15 cellular contexts compared by ENCODE assay signal in genomic region chr22:35611891-35612576, GRCh38. TPM values are rescaled to one million over a fixed set of nuclear protein-coding genes. Genes with fewer than 3 reads are reported as not detected.
DNase-seq lines count a peak whose midpoint lies in the region; ATAC-seq, FAIRE-seq and TF ChIP-seq lines count a peak whose summit lies in the region.
"Had no signal": no experiment of that assay in that cellular context is flagged by ENCODE, and none has a peak within 500 bp of the region (broad histone marks: within the 10 kb centered on the region; RNA-seq: fewer than 3 reads in every experiment).

No MANE protein-coding gene starts in this region.

- H3K9me2 ChIP-seq in SK-N-SH = no peaks in the 10 kb centered on the region

- DNase-seq in HepG2 (ENCODE audit: low spot score) (no peak), right lobe of liver (no peak), Panc1 (ENCODE audit: low read depth, low spot score) (no peak), right atrium auricular region (ENCODE audit: low spot score) (no peak), retina (no peak), SK-N-SH (no peak)
- no peak for DNase-seq in stimulated activated CD8-positive, alpha-beta memory T cell treated with anti-CD3 and anti-CD28 coated beads, Interleukin-4, amount 100 ng/mL, for 48 hours
- DNase-seq: activated T-cell treated with anti-CD3 and anti-CD28 coated beads, Interleukin-2, amount 50 U/mL, for 24 hours; CD4-positive, CD25-positive, alpha-beta regulatory T cell; H7; MG63 had no signal

- H3F3A ChIP-seq in SK-N-SH (replicated peaks; ENCODE audit: insufficient read depth) = no peaks in the 10 kb centered on the region

- no peak for TF ChIP-seq RAD21 in HepG2 (CRISPR knock-in tag; IDR thresholded peaks at IDR 0.05)
- no peak for TF ChIP-seq RAD21 in SK-N-SH (IDR thresholded peaks at IDR 0.05; ENCODE audit: low read length)

- CTCF ChIA-PET in HepG2 (lab: Yijun Ruan, JAX; ENCODE audit: low intra/inter-chr PET ratio, low total read pairs) (no interaction called here), Panc1 (lab: Charles Lee) (interaction anchor here (0.6 kb wide), 1 partner anchor 8 kb away, joined by 3 read pairs; no protein-coding TSS in a partner anchor), SK-N-SH (lab: Yijun Ruan, JAX) (interaction anchor here (0.7 to 1.7 kb wide), 4 partner anchors 9 to 454 kb away, joined by 3 to 6 read pairs (median 4); no protein-coding TSS in a partner anchor)

- H4K20me1 ChIP-seq in HepG2 (ENCODE audit: insufficient read depth, low read length) = no peaks in the 10 kb centered on the region
- H4K20me1 ChIP-seq in SK-N-SH (ENCODE audit: insufficient read depth) = no peaks in the 10 kb centered on the region

- POLR2A ChIA-PET in HepG2 (lab: Yijun Ruan, JAX) (interaction anchor here (1.7 kb wide), 1 partner anchor 9 kb away, joined by 5 read pairs; no protein-coding TSS in a partner anchor), Panc1 (lab: Charles Lee) (interaction anchor here (0.6 kb wide), 1 partner anchor 417 kb away, joined by 11 read pairs; the partner anchor contains the start of gene RBFOX2), SK-N-SH (lab: Yijun Ruan, JAX) (interaction anchor here (0.9 kb wide), 1 partner anchor 9 kb away, joined by 3 read pairs; no protein-coding TSS in a partner anchor)

- H3K27ac ChIP-seq in HepG2 (ENCODE audit: extremely low read length, insufficient read depth, low read length) (no peak overlapping the region), right lobe of liver (no peak overlapping the region), Panc1 (ENCODE audit: low read length) (peak overlapping the region; percentile 96), right atrium auricular region (peak overlapping the region; percentile 89 to 92), SK-N-SH (ENCODE audit: low read depth in 2 of 2, low read length in 1 of 2) (no peak overlapping the region)

- ATAC-seq in HepG2 (peak; percentile 51), right lobe of liver (no peak), Panc1 (0 out of 2 replicates have a peak, but pooled peaks have one; percentile 15), HG03135 (IDR thresholded peaks at IDR 0.05; ENCODE audit: unreplicated experiment) (no peak)

- H3K4me1 ChIP-seq in HepG2 (ENCODE audit: insufficient read depth, low read length) (peaks cover 50% of the 10 kb centered on the region), right lobe of liver (no peaks in the 10 kb centered on the region), Panc1 (ENCODE audit: control insufficient read depth, insufficient read depth, low read length) (peaks cover 25% of the 10 kb centered on the region), right atrium auricular region (peaks cover 0 to 42% of the 10 kb centered on the region in 2 donors), SK-N-SH (ENCODE audit: control insufficient read depth in 1 of 2, insufficient read depth in 2 of 2, low read depth in 1 of 2, low read length in 1 of 2) (peaks cover 0 to 27% of the 10 kb centered on the region in 2 experiments; a peak in 1 of 4 replicates)

- intact Hi-C loops in HepG2 (cut with micrococcal nuclease; ENCODE audit: unreplicated experiment) (no loop called here), right lobe of liver (cut with DNase I) (no loop called here), Panc1 (cut with micrococcal nuclease; ENCODE audit: unreplicated experiment) (no loop called here)

- no TSS peak for BruUV-seq in HepG2 (replicated peaks; lab: Mats Ljungman, UMichigan)
- BruUV-seq in Panc1 (replicated peaks; lab: Mats Ljungman, UMichigan) = no TSS peak

- H3K9me3 ChIP-seq in HepG2 (ENCODE audit: low read length) = no peaks in the 10 kb centered on the region
- no peaks in the 10 kb centered on the region for H3K9me3 ChIP-seq in right lobe of liver
- no peaks in the 10 kb centered on the region for H3K9me3 ChIP-seq in Panc1 (ENCODE audit: control insufficient read depth, insufficient read depth, low read depth, low read length)
- H3K9me3 ChIP-seq in right atrium auricular region = no peaks in the 10 kb centered on the region
- no peaks in the 10 kb centered on the region for H3K9me3 ChIP-seq in SK-N-SH
- H3K9me3 ChIP-seq: MG63 had no signal

- peak overlapping the region in 1 of 3 experiments; percentile 5; a peak in 1 of 6 replicates for H3K4me3 ChIP-seq in HepG2 (replicated peaks in 1 of 3; ENCODE audit: insufficient read depth in 1 of 3, low read depth in 2 of 3, low read length in 3 of 3)
- H3K4me3 ChIP-seq in right lobe of liver = no peak overlapping the region
- no peak overlapping the region for H3K4me3 ChIP-seq in Panc1 (ENCODE audit: low read depth in 2 of 2, low read length in 2 of 2)
- H3K4me3 ChIP-seq in right atrium auricular region = peak overlapping the region; percentile 39 to 55
- no peak overlapping the region for H3K4me3 ChIP-seq in SK-N-SH (ENCODE audit: low read depth in 2 of 2, low read length in 1 of 2)
- H3K4me3 ChIP-seq: MG63 had no signal

- H3K4me2 ChIP-seq in HepG2 (ENCODE audit: low read depth, low read length) (peak overlapping the region; percentile 84), SK-N-SH (no peak overlapping the region)

- H3K27me3 ChIP-seq in HepG2 (ENCODE audit: control insufficient read depth in 1 of 2, insufficient read depth in 2 of 2, low read length in 2 of 2) (peaks cover 0 to 11% of the 10 kb centered on the region in 2 experiments; a peak in 2 of 5 replicates), right lobe of liver (no peaks in the 10 kb centered on the region), Panc1 (ENCODE audit: control insufficient read depth, insufficient read depth, low read length) (no peaks in the 10 kb centered on the region), right atrium auricular region (no peaks in the 10 kb centered on the region), SK-N-SH (ENCODE audit: insufficient read depth) (no peaks in the 10 kb centered on the region; the same call in 1 of the 2 replicates)
- H3K27me3 ChIP-seq: MG63 had no signal

- TF ChIP-seq POLR2A in HepG2 (IDR thresholded peaks at IDR 0.05; ENCODE audit: insufficient read depth in 1 of 2, low read depth in 2 of 2, low read length in 2 of 2) (no peak), right lobe of liver (IDR thresholded peaks at IDR 0.05) (no peak)

- FAIRE-seq in HepG2 (lab: Jason Lieb, UNC) = no peak
- FAIRE-seq: frontal cortex, keratinocyte had no signal

- TF ChIP-seq EP300 in HepG2 (IDR thresholded peaks at IDR 0.05; ENCODE audit: low read depth in 2 of 2, low read length in 2 of 2) (no peak), HepG2 (CRISPR knock-in tag; IDR thresholded peaks at IDR 0.05; ENCODE audit: borderline replicate concordance) (no peak), SK-N-SH (IDR thresholded peaks at IDR 0.05; ENCODE audit: borderline replicate concordance in 1 of 2, low read depth in 1 of 2, low read length in 1 of 2) (no peak)

- H3K79me2 ChIP-seq in HepG2 (ENCODE audit: insufficient read depth, low read length) (no peaks in the 10 kb centered on the region), SK-N-SH (ENCODE audit: insufficient read depth) (no peaks in the 10 kb centered on the region)

- in situ Hi-C loops in HepG2 (cut with HindIII; ENCODE audit: extremely low pct_ligation_motif_present, low pct_unique_long_range_greater_than_20kb) (no loop called here), Panc1 (cut with HindIII; ENCODE audit: low pct_unique_long_range_greater_than_20kb, low sequenced_read_pairs) (no loop called here)

- 23% methylated on average over 8 of the region's 8 CpGs for WGBS in HepG2 (ENCODE audit: low lambda C conversion rate)
- WGBS in right lobe of liver (ENCODE audit: insufficient coverage, low coverage, low lambda C conversion rate, missing lambda C conversion rate) = 52% methylated on average over 7 of the region's 8 CpGs
- 84% methylated on average over 8 of the region's 8 CpGs for WGBS in SK-N-SH (ENCODE audit: low lambda C conversion rate)

- no peaks in the 10 kb centered on the region for H3K36me3 ChIP-seq in HepG2 (replicated peaks in 1 of 2; ENCODE audit: control insufficient read depth in 1 of 2, insufficient read depth in 2 of 2, low read length in 2 of 2)
- H3K36me3 ChIP-seq in right lobe of liver = no peaks in the 10 kb centered on the region
- H3K36me3 ChIP-seq in Panc1 (ENCODE audit: control insufficient read depth, insufficient read depth, low read length) = no peaks in the 10 kb centered on the region
- H3K36me3 ChIP-seq in right atrium auricular region = peaks cover 74% of the 10 kb centered on the region
- H3K36me3 ChIP-seq in SK-N-SH (replicated peaks in 1 of 2; ENCODE audit: control insufficient read depth in 1 of 2, insufficient read depth in 2 of 2, low read length in 1 of 2) = no peaks in the 10 kb centered on the region
- H3K36me3 ChIP-seq: MG63 had no signal

- H3K9ac ChIP-seq in HepG2 (ENCODE audit: insufficient read depth, low read depth, low read length) = no peak overlapping the region
- H3K9ac ChIP-seq in SK-N-SH = no peak overlapping the region

- TF ChIP-seq CTCF in HepG2 (CRISPR knock-in tag; IDR thresholded peaks at IDR 0.05) (no peak), right lobe of liver (IDR thresholded peaks at IDR 0.05) (no peak), Panc1 (IDR thresholded peaks at IDR 0.05) (no peak), right atrium auricular region (IDR thresholded peaks at IDR 0.05) (no peak), SK-N-SH (IDR thresholded peaks at IDR 0.05) (no peak)

- no peak overlapping the region for H2AFZ ChIP-seq in HepG2 (ENCODE audit: low read length)
- H2AFZ ChIP-seq in SK-N-SH (ENCODE audit: low read depth) = no peak overlapping the region

RNA-seq across cellular contexts. Expression of gene MB, which starts 5.1 kb away (rescaled TPM):
- total RNA-seq in HepG2 (2016; rRNA removed; fragmentation: Illumina TruSeq; extraction: Trizol) (not detected in 2 replicates), right lobe of liver (10 to 100 TPM in 1 of 6 experiments, 1 to 10 TPM in 3, under 1 TPM in 2; 0.61 to 10.2 (median 1.3) TPM), Panc1 (2021; ENCODE audit: unreplicated experiment) (17.3 TPM), right atrium auricular region (1,000 to 10,000 TPM; 6,650 to 9,762 TPM)
- not detected in 2 replicates for total RNA-seq in HepG2 (2016; cell fraction: cytosol; rRNA removed; fragmentation: Illumina TruSeq; extraction: Trizol; ENCODE audit: low read depth)
- not detected in 2 replicates for total RNA-seq in HepG2 (2016; cell fraction: insoluble cytoplasmic fraction; rRNA removed; fragmentation: Illumina TruSeq; extraction: Trizol)
- not detected in 2 replicates for total RNA-seq in HepG2 (2016; cell fraction: membrane; rRNA removed; fragmentation: Illumina TruSeq; extraction: Trizol)
- not detected in 2 replicates for total RNA-seq in HepG2 (2016; cell fraction: nucleus; rRNA removed; fragmentation: Illumina TruSeq; extraction: Trizol)
- polyA plus RNA-seq in HepG2 (2011; rRNA removed) (0.07 TPM in 2 replicates), SK-N-SH (2012; rRNA removed) (0.86 and 0.95 TPM in 2 replicates)
- 0.09 and 0.13 TPM in 2 replicates for polyA plus RNA-seq in HepG2 (2011; cell fraction: cytosol; rRNA removed)
- polyA plus RNA-seq in HepG2 (2011; cell fraction: nucleus; rRNA removed) = not detected in 2 replicates
- not detected in 2 replicates for polyA plus RNA-seq in HepG2 (2012)
- not detected in 2 replicates for polyA plus RNA-seq in HepG2 (2016; cell fraction: cytosol; fragmentation: Illumina TruSeq; extraction: Trizol; ENCODE audit: low read depth)
- not detected in 2 replicates for polyA plus RNA-seq in HepG2 (2016; cell fraction: insoluble cytoplasmic fraction; fragmentation: Illumina TruSeq; extraction: Trizol; ENCODE audit: low read depth)
- not detected in 2 replicates for polyA plus RNA-seq in HepG2 (2016; cell fraction: membrane; fragmentation: Illumina TruSeq; extraction: Trizol; ENCODE audit: low read depth)
- not detected in 2 replicates for polyA plus RNA-seq in HepG2 (2016; cell fraction: nucleus; fragmentation: Illumina TruSeq; extraction: Trizol; ENCODE audit: insufficient read depth, low read depth)
- polyA minus RNA-seq in HepG2 (2011; rRNA and poly(A)+ RNA removed; ENCODE audit: low replicate concordance) = 4.6 TPM in 1 of 2 replicates, not detected in the other
- polyA minus RNA-seq in HepG2 (2011; cell fraction: cytosol; rRNA and poly(A)+ RNA removed) = not detected in 2 replicates
- not detected in 2 replicates for polyA minus RNA-seq in HepG2 (2011; cell fraction: nucleus; rRNA and poly(A)+ RNA removed)
- polyA plus RNA-seq in Panc1 (2012; ENCODE audit: insufficient read length) = 29.4 TPM
- polyA plus RNA-seq in SK-N-SH (2012; cell fraction: cytosol; rRNA removed) = 0.59 and 0.71 TPM in 2 replicates
- polyA plus RNA-seq in SK-N-SH (2012; cell fraction: nucleus; rRNA removed) = 0.21 and 0.29 TPM in 2 replicates
- total RNA-seq: CD4-positive, CD25-positive, alpha-beta regulatory T cell; frontal cortex; G401 had no signal
- polyA plus RNA-seq: CD4-positive, CD25-positive, alpha-beta regulatory T cell; keratinocyte had no signal

RNA-seq across cellular contexts. Expression of gene APOL6, which starts 36.2 kb away (rescaled TPM):
- total RNA-seq in HepG2 (2016; rRNA removed; fragmentation: Illumina TruSeq; extraction: Trizol) = 6.3 and 7.5 TPM in 2 replicates
- 0.61 and 0.62 TPM in 2 replicates for total RNA-seq in HepG2 (2016; cell fraction: cytosol; rRNA removed; fragmentation: Illumina TruSeq; extraction: Trizol; ENCODE audit: low read depth)
- total RNA-seq in HepG2 (2016; cell fraction: insoluble cytoplasmic fraction; rRNA removed; fragmentation: Illumina TruSeq; extraction: Trizol) = 6.6 and 6.9 TPM in 2 replicates
- 2.7 and 3.1 TPM in 2 replicates for total RNA-seq in HepG2 (2016; cell fraction: membrane; rRNA removed; fragmentation: Illumina TruSeq; extraction: Trizol)
- 6.9 and 7.7 TPM in 2 replicates for total RNA-seq in HepG2 (2016; cell fraction: nucleus; rRNA removed; fragmentation: Illumina TruSeq; extraction: Trizol)
- polyA plus RNA-seq in HepG2 (2011; rRNA removed) = 5.2 and 6.5 TPM in 2 replicates
- 2.7 and 4.9 TPM in 2 replicates for polyA plus RNA-seq in HepG2 (2011; cell fraction: cytosol; rRNA removed)
- polyA plus RNA-seq in HepG2 (2011; cell fraction: nucleus; rRNA removed) = 2.8 and 4.1 TPM in 2 replicates
- polyA plus RNA-seq in HepG2 (2012) = 4.1 and 7.0 TPM in 2 replicates
- 0.27 and 0.32 TPM in 2 replicates for polyA plus RNA-seq in HepG2 (2016; cell fraction: cytosol; fragmentation: Illumina TruSeq; extraction: Trizol; ENCODE audit: low read depth)
- 3.0 and 3.1 TPM in 2 replicates for polyA plus RNA-seq in HepG2 (2016; cell fraction: insoluble cytoplasmic fraction; fragmentation: Illumina TruSeq; extraction: Trizol; ENCODE audit: low read depth)
- 0.72 and 0.91 TPM in 2 replicates for polyA plus RNA-seq in HepG2 (2016; cell fraction: membrane; fragmentation: Illumina TruSeq; extraction: Trizol; ENCODE audit: low read depth)
- 6.5 and 6.8 TPM in 2 replicates for polyA plus RNA-seq in HepG2 (2016; cell fraction: nucleus; fragmentation: Illumina TruSeq; extraction: Trizol; ENCODE audit: insufficient read depth, low read depth)
- polyA minus RNA-seq in HepG2 (2011; rRNA and poly(A)+ RNA removed; ENCODE audit: low replicate concordance) = 8.0 and 11.5 TPM in 2 replicates
- 13.2 and 18.0 TPM in 2 replicates for polyA minus RNA-seq in HepG2 (2011; cell fraction: cytosol; rRNA and poly(A)+ RNA removed)
- polyA minus RNA-seq in HepG2 (2011; cell fraction: nucleus; rRNA and poly(A)+ RNA removed) = 10.8 and 21.6 TPM in 2 replicates
- total RNA-seq in right lobe of liver = 10 to 100 TPM; 33.5 to 42.7 (median 39.6) TPM
- total RNA-seq in Panc1 (2021; ENCODE audit: unreplicated experiment) = 16.4 TPM
- polyA plus RNA-seq in Panc1 (2012; ENCODE audit: insufficient read length) = 4.8 TPM
- 1 to 10 TPM; 7.5 to 8.5 TPM for total RNA-seq in right atrium auricular region
- polyA plus RNA-seq in SK-N-SH (2012; rRNA removed) = 0.88 and 0.90 TPM in 2 replicates
- 0.92 and 0.95 TPM in 2 replicates for polyA plus RNA-seq in SK-N-SH (2012; cell fraction: cytosol; rRNA removed)
- 0.65 and 1.0 TPM in 2 replicates for polyA plus RNA-seq in SK-N-SH (2012; cell fraction: nucleus; rRNA removed)

Comparison
In these comparisons a context has a peak if more than half of its experiments do, and no peak if none do; other contexts are left out.
1. ATAC-seq: peak in HepG2 (single experiment) and Panc1 (single experiment); none in right lobe of liver (0 of 4) and HG03135 (single experiment).
2. H3K27ac ChIP-seq: peak in Panc1 (single experiment) and right atrium auricular region (2 of 2); none in HepG2 (single experiment), right lobe of liver (0 of 3) and SK-N-SH (0 of 2).
3. H3K4me3 ChIP-seq: peak in right atrium auricular region (2 of 2); none in right lobe of liver (0 of 3), Panc1 (0 of 2) and SK-N-SH (0 of 2).
4. RNA of gene MB, which starts 5.1 kb away (total RNA-seq): 6,650 to 9,762 TPM in right atrium auricular region; 17.3 TPM in Panc1 (single experiment), 0.61 to 10.2 TPM in right lobe of liver and not detected in HepG2; every median in the first group is over 100 times any median in the second.